ENCODE assay signal across 22 cellular contexts in genomic region chr9:135946392-135946994, GRCh38.
"Had no signal": no experiment of that assay in that cellular context is flagged by ENCODE, and none has a peak within 500 bp of the region (broad histone marks: within the 10 kb centered on the region; RNA-seq: fewer than 3 reads in every experiment).

No MANE protein-coding gene starts in this region.

- H3K9me3 Mint-ChIP-seq: natural killer cell, neural progenitor cell had no signal

- H3K4me2 ChIP-seq: neural progenitor cell had no signal

- H3K27ac ChIP-seq: neural progenitor cell, parathyroid adenoma, prostate gland, skin epidermis, stomach, thoracic aorta, transverse colon, uterus had no signal

- DNase-seq: central memory CD4-positive, alpha-beta T cell; cortex of kidney; effector CD8-positive, alpha-beta T cell; glutamatergic neuron; left colon; mammary epithelial cell; natural killer cell; occipital lobe; retina; stimulated activated CD4-positive, alpha-beta T cell treated with anti-CD3 and anti-CD28 coated beads, Interleukin-12 subunit alpha, Interleukin-12 subunit beta, amount 100 ng/mL, for 4 hours; stimulated activated naive CD4-positive, alpha-beta T cell; stomach; substantia nigra; transverse colon; uterus had no signal

- H3K4me3 Mint-ChIP-seq: natural killer cell, neural progenitor cell had no signal

- H3K9ac ChIP-seq: neural progenitor cell, parathyroid adenoma had no signal

- H3K9me3 ChIP-seq: prostate gland, stomach, thoracic aorta, transverse colon, uterus had no signal

- H3K27me3 ChIP-seq: dorsolateral prefrontal cortex, neural progenitor cell, stomach, transverse colon, uterus had no signal

- H3K4me3 ChIP-seq: dorsolateral prefrontal cortex, neural progenitor cell, prostate gland, skin epidermis, stomach, thoracic aorta, transverse colon, uterus had no signal

- H3K4me1 ChIP-seq: neural progenitor cell, stomach, transverse colon, uterus had no signal

- H2AFZ ChIP-seq: neural progenitor cell, parathyroid adenoma had no signal

- H3K36me3 ChIP-seq: neural progenitor cell, uterus had no signal

- ATAC-seq: left colon, natural killer cell, sciatic nerve had no signal

- H3K27ac Mint-ChIP-seq: natural killer cell, neural progenitor cell had no signal
